In genomic region chr5:72122619-72123018, GRCh38 we compare ENCODE assay signal across 26 cellular contexts.
DNase-seq lines count a peak whose midpoint lies in the region; ATAC-seq and TF ChIP-seq lines count a peak whose summit lies in the region.
"Had no signal": no experiment of that assay in that cellular context is flagged by ENCODE, and none has a peak within 500 bp of the region (broad histone marks: within the 10 kb centered on the region; RNA-seq: fewer than 3 reads in every experiment).

No MANE protein-coding gene starts in this region.

- TF ChIP-seq CTCF in HEK293 (tag by site-specific recombination; IDR thresholded peaks at IDR 0.05): no peak

- ATAC-seq in GM21717 (IDR thresholded peaks at IDR 0.05; ENCODE audit: unreplicated experiment): no peak
- ATAC-seq: foreskin keratinocyte, left cardiac atrium, right cardiac atrium had no signal

- H3K36me3 ChIP-seq in HEK293 (ENCODE audit: control insufficient read depth in 2 of 2, insufficient read depth in 1 of 2, low read length in 2 of 2) (peaks cover 0 to 10% of the 10 kb centered on the region in 2 experiments; a peak in 1 of 3 replicates), iPS-20b (ENCODE audit: insufficient read depth, low read depth, low read length) (peaks cover 38% of the 10 kb centered on the region)
- H3K36me3 ChIP-seq: Peyer's patch had no signal

- no peak overlapping the region for H3K4me3 ChIP-seq in HEK293 (ENCODE audit: low read depth, low read length)
- peak overlapping the region; percentile 28; the same call in 1 of the 2 replicates for H3K4me3 ChIP-seq in iPS-20b (ENCODE audit: low read length)
- H3K4me3 ChIP-seq: coronary artery, esophagus muscularis mucosa, HAP-1, Peyer's patch had no signal

- no peaks in the 10 kb centered on the region for H3K9me3 ChIP-seq in HEK293 (ENCODE audit: control insufficient read depth, insufficient read depth, low read depth, low read length)
- no peaks in the 10 kb centered on the region for H3K9me3 ChIP-seq in iPS-20b (ENCODE audit: insufficient read depth, low read depth, low read length)
- H3K9me3 ChIP-seq: esophagus muscularis mucosa, HAP-1, Peyer's patch had no signal

- H3K27ac ChIP-seq in HEK293 (ENCODE audit: extremely low read depth, low read depth, low read length) (no peak overlapping the region), iPS-20b (ENCODE audit: low read length) (peak overlapping the region; percentile 82)
- H3K27ac ChIP-seq: coronary artery, foreskin keratinocyte, Peyer's patch had no signal

- H3K27me3 ChIP-seq in iPS-20b (ENCODE audit: insufficient read depth, low read length): no peaks in the 10 kb centered on the region
- H3K27me3 ChIP-seq: esophagus muscularis mucosa, foreskin keratinocyte, Peyer's patch had no signal

- peak overlapping the region; percentile 17; the same call in 1 of the 2 replicates for H3K9ac ChIP-seq in iPS-20b (ENCODE audit: low read depth, low read length)

- H3K4me1 ChIP-seq in HEK293 (ENCODE audit: control insufficient read depth, insufficient read depth, low read length) (peaks cover 10% of the 10 kb centered on the region), iPS-20b (ENCODE audit: insufficient read depth, low read length) (peaks cover 42% of the 10 kb centered on the region)
- H3K4me1 ChIP-seq: Peyer's patch had no signal

- POLR2A ChIA-PET in HEK293 (lab: Yijun Ruan, JAX): no interaction called here

- CTCF ChIA-PET in HEK293 (lab: Yijun Ruan, JAX): interaction anchor here (0.7 to 0.8 kb wide), 2 partner anchors 115 to 192 kb away, joined by 3 read pairs; no protein-coding TSS in a partner anchor

- DNase-seq in DMS79 (lab: John Stamatoyannopoulos, UW) (peak; percentile 51), NCI-H2227 (lab: John Stamatoyannopoulos, UW; ENCODE audit: unreplicated experiment) (peak; percentile 82), DMS 273 treated with DMSO at 0.1 percent for 48 hours (lab: John Stamatoyannopoulos, UW) (no peak), NCI-H82 (lab: John Stamatoyannopoulos, UW) (no peak)
- DNase-seq in stimulated activated CD4-positive, alpha-beta T cell treated with anti-CD3 and anti-CD28 coated beads, Interleukin-15, amount 100 ng/mL, for 24 hours: no peak
- DNase-seq: activated B cell treated with CpG ODN at 0.5 μM for 24 hours; activated CD4-positive, alpha-beta T cell treated with anti-CD3 and anti-CD28 coated beads, Interleukin-2, amount 50 U/mL, for 4 hours; activated naive CD4-positive, alpha-beta T cell treated with anti-CD3 and anti-CD28 coated beads, Interleukin-2, amount 10 ng/mL, durations not matched to agents 7 days and 5 days; DMS53; foreskin keratinocyte; GDM1; Kasumi-1; left cardiac atrium; MV-4-11; NCI-H524; nephron progenitor cell; Peyer's patch; right cardiac atrium; SIG-M5; stimulated activated CD4-positive, alpha-beta T cell treated with anti-CD3 and anti-CD28 coated beads, Interleukin-2, amount 100 ng/mL, for 48 hours had no signal

TF ChIP-seq in HEK293, 187 proteins besides CTCF, POLR2A, EP300 and RAD21:
- TF ChIP-seq REST (tag by site-specific recombination; IDR thresholded peaks at IDR 0.05): peak; percentile 73
- TF ChIP-seq ZBTB20 (tag by site-specific recombination; IDR thresholded peaks at IDR 0.05): no peak
TF ChIP-seq in HEK293: peak in this region for 1.

Comparison
In these comparisons a context has a peak if more than half of its experiments do, and no peak if none do; other contexts are left out.
1. DNase-seq: peak in DMS79 (single experiment) and NCI-H2227 (single experiment); none in DMS 273 treated with DMSO at 0.1 percent for 48 hours (single experiment), stimulated activated CD4-positive, alpha-beta T cell treated with anti-CD3 and anti-CD28 coated beads, Interleukin-15, amount 100 ng/mL, for 24 hours (single experiment) and NCI-H82 (single experiment).